Comparison of ENCODE assay signal across 15 cellular contexts in genomic region chrX:70437921-70438665, GRCh38. TPM values are rescaled to one million over a fixed set of nuclear protein-coding genes. Genes with fewer than 3 reads are reported as not detected.
"Had no signal": no experiment of that assay in that cellular context is flagged by ENCODE, and none has a peak within 500 bp of the region (broad histone marks: within the 10 kb centered on the region; RNA-seq: fewer than 3 reads in every experiment).

No MANE protein-coding gene starts in this region.

- H3K9me3 Mint-ChIP-seq: activated T-helper 1 cell treated with anti-CD3 and anti-CD28 coated beads, Interleukin-12 subunit alpha, Interleukin-12 subunit beta, Interleukin-2, Interleukin-4 antibody, amounts not matched to agents 30 ng/mL and 10 ng/mL and 1 ng/mL, durations not matched to agents 14 hours and 24 hours and 36 hours; stimulated activated effector memory CD8-positive, alpha-beta T cell treated with anti-CD3 and anti-CD28 coated beads, Interleukin-12 subunit alpha, Interleukin-12 subunit beta, amount 100 ng/mL, for 72 hours had no signal

- ATAC-seq: lower lobe of right lung, right cardiac atrium had no signal

- H3K36me3 ChIP-seq: lower lobe of right lung, tibial artery, uterus had no signal

- H3K27me3 ChIP-seq: tibial artery had no signal

- DNase-seq: activated CD4-positive, alpha-beta T cell treated with anti-CD3 and anti-CD28 coated beads for 4 hours; activated naive CD4-positive, alpha-beta T cell treated with Interleukin-2 at 50 U/mL for 16 hours; central memory CD4-positive, alpha-beta T cell; effector memory CD4-positive, alpha-beta T cell; hippocampal formation; lower lobe of right lung; midbrain; right cardiac atrium; small intestine; tibial artery; uterus had no signal

- H3K4me1 ChIP-seq: lower lobe of right lung, uterus had no signal

- H3K4me3 ChIP-seq: lower lobe of right lung, tibial artery, uterus had no signal

- H3K4me3 Mint-ChIP-seq: activated T-helper 1 cell treated with anti-CD3 and anti-CD28 coated beads, Interleukin-12 subunit alpha, Interleukin-12 subunit beta, Interleukin-2, Interleukin-4 antibody, amounts not matched to agents 30 ng/mL and 10 ng/mL and 1 ng/mL, durations not matched to agents 14 hours and 24 hours and 36 hours; stimulated activated effector memory CD8-positive, alpha-beta T cell treated with anti-CD3 and anti-CD28 coated beads, Interleukin-12 subunit alpha, Interleukin-12 subunit beta, amount 100 ng/mL, for 72 hours had no signal

- H3K27ac ChIP-seq: lower lobe of right lung, uterus had no signal

- H3K9me3 ChIP-seq: lower lobe of right lung, tibial artery, uterus had no signal

- H3K27ac Mint-ChIP-seq: progenitor cell of endocrine pancreas had no signal

RNA-seq across cellular contexts. Expression of gene GDPD2, which starts 15.0 kb away (rescaled TPM):
- total RNA-seq: activated T-helper 1 cell treated with anti-CD3 and anti-CD28 coated beads, Interleukin-12 subunit alpha, Interleukin-12 subunit beta, Interleukin-2, Interleukin-4 antibody, amounts not matched to agents 30 ng/mL and 10 ng/mL and 1 ng/mL, durations not matched to agents 14 hours and 24 hours and 36 hours; glomerular endothelial cell; lower lobe of right lung; right cardiac atrium had no signal
- polyA plus RNA-seq: right cardiac atrium had no signal
